ENCODE assay signal across 8 cellular contexts in genomic region chr9:98943682-98944129, GRCh38. TPM values are rescaled to one million over a fixed set of nuclear protein-coding genes. Genes with fewer than 3 reads are reported as not detected.
DNase-seq lines count a peak whose midpoint lies in the region; ATAC-seq and TF ChIP-seq lines count a peak whose summit lies in the region.

TSS of gene COL15A1 (plus strand) at chr9:98943907. CDS start at chr9:98944062, 155 bp downstream.

- H3K36me3 Mint-ChIP-seq in glutamatergic neuron (ENCODE audit: unreplicated experiment): peaks cover under 1% of the 10 kb centered on the region
- no peaks in the 10 kb centered on the region for H3K36me3 Mint-ChIP-seq in progenitor cell of endocrine pancreas (ENCODE audit: insufficient read depth)

- no peaks in the 10 kb centered on the region for H3K9me3 ChIP-seq in SK-N-MC (ENCODE audit: low read depth, low read length)

- no peak within 1 kb of the TSS for H3K27ac ChIP-seq in SK-N-MC

- no peak for ATAC-seq in HG03097 (IDR thresholded peaks at IDR 0.05; ENCODE audit: low FRiP score, unreplicated experiment)

- H3K4me1 Mint-ChIP-seq in glutamatergic neuron (ENCODE audit: low read depth, unreplicated experiment) (no peaks in the 10 kb centered on the region), progenitor cell of endocrine pancreas (ENCODE audit: low read depth) (peaks cover 5% of the 10 kb centered on the region)

- H3K4me3 ChIP-seq in SK-N-MC: peak within 1 kb of the TSS; percentile 52

- peak; percentile 45 for DNase-seq in ELF-1 (ENCODE audit: low read depth, low spot score)
- no peak for DNase-seq in SK-N-MC (ENCODE audit: low read depth, low spot score)
- peak; percentile 59 for DNase-seq in glutamatergic neuron
- DNase-seq in progenitor cell of endocrine pancreas (ENCODE audit: low spot score, unreplicated experiment): peak; percentile 29
- no peak for DNase-seq in Kasumi-1 (lab: John Stamatoyannopoulos, UW)
- DNase-seq in activated CD4-positive, CD25-positive, alpha-beta regulatory T cell (lab: John Stamatoyannopoulos, UW): no peak
- DNase-seq in stimulated activated naive CD4-positive, alpha-beta T cell (lab: John Stamatoyannopoulos, UW): no peak

- H3K36me3 ChIP-seq in SK-N-MC (ENCODE audit: insufficient read depth, low read length): no peaks in the 10 kb centered on the region

- H3K9ac ChIP-seq in SK-N-MC (ENCODE audit: insufficient read length): no peak within 1 kb of the TSS

- peaks cover 2% of the 10 kb centered on the region for H3K9me3 Mint-ChIP-seq in glutamatergic neuron (ENCODE audit: unreplicated experiment)
- no peaks in the 10 kb centered on the region for H3K9me3 Mint-ChIP-seq in progenitor cell of endocrine pancreas (ENCODE audit: low read depth)

- TF ChIP-seq CTCF in glutamatergic neuron (IDR thresholded peaks at IDR 0.05; ENCODE audit: partially characterized antibody, unreplicated experiment) (no peak), progenitor cell of endocrine pancreas (IDR thresholded peaks at IDR 0.05; ENCODE audit: unreplicated experiment) (no peak)

- H3K27ac Mint-ChIP-seq in glutamatergic neuron (ENCODE audit: unreplicated experiment) (no peak within 1 kb of the TSS), progenitor cell of endocrine pancreas (peak within 1 kb of the TSS; percentile 89)

- H3K27me3 Mint-ChIP-seq in glutamatergic neuron (ENCODE audit: unreplicated experiment) (peaks cover 7% of the 10 kb centered on the region), progenitor cell of endocrine pancreas (peaks cover 90% of the 10 kb centered on the region)

- H3K4me3 Mint-ChIP-seq in glutamatergic neuron (ENCODE audit: unreplicated experiment) (peak within 1 kb of the TSS; percentile 86), progenitor cell of endocrine pancreas (ENCODE audit: low read depth) (peak within 1 kb of the TSS; percentile 77)

RNA-seq across cellular contexts. Expression of gene COL15A1, which starts in this region (rescaled TPM):
- not detected for total RNA-seq in glutamatergic neuron (ENCODE audit: unreplicated experiment)
- not detected in 2 replicates for total RNA-seq in progenitor cell of endocrine pancreas

Comparison
In these comparisons a context has a peak if more than half of its experiments do, and no peak if none do; other contexts are left out.
1. Peak in DNase-seq in glutamatergic neuron; RNA of the gene not detected or under 1 TPM.
2. Peak in DNase-seq in progenitor cell of endocrine pancreas; RNA of the gene not detected or under 1 TPM.